ENCODE assay signal across 8 cellular contexts in the genomic region with DNA sequence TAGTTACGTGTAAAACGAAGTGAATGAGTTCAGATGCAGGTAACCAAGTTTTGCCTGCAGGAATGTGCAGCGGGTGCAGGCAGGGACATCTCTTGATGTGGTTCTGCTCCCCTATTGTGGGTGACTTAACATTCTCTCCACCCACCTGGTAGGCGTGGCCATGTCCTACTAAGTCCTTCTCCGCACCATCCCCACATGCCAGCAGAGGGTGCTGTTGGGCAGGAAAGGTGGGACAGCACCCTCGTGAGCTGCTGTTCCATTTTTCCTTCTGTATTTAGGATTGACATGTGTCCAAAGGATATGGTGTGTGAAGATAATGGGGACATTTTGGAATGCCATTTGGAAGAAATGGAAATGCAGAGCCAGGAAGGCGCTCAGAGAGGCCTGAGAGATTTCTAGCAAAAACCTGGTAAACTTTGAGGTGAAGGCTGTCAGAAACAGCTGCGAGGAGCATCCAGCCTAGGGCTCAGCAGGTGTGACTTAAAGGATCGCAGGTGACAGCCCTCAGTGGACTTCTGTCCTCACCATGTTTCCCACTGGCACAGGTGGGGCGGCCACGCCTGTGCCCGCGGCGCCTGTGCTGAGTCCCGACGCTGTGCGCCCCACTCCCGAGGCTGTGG. TPM values are rescaled to one million over a fixed set of nuclear protein-coding genes. Genes with fewer than 3 reads are reported as not detected.
A peak's percentile ranks its signal among the peaks of the same experiment; 100 is the strongest.
DNase-seq lines count a peak whose midpoint lies in the region; TF ChIP-seq lines count a peak whose summit lies in the region.

No MANE protein-coding gene starts in this region.

- peak; percentile 100 for DNase-seq in COLO668 (lab: John Stamatoyannopoulos, UW; ENCODE audit: unreplicated experiment)
- DNase-seq in GM20000 (ENCODE audit: low spot score) = peak; percentile 96
- peak; percentile 62 for DNase-seq in HS-27A (ENCODE audit: low read depth)
- DNase-seq in NK-92 (lab: John Stamatoyannopoulos, UW; ENCODE audit: unreplicated experiment) = peak; percentile 68
- peak; percentile 93 for DNase-seq in activated CD8-positive, alpha-beta memory T cell treated with anti-CD3 and anti-CD28 coated beads for 4 hours (ENCODE audit: low read depth in 2 of 2)
- peak; percentile 99 for DNase-seq in endodermal cell
- DNase-seq in mesenchymal stem cell = peak; percentile 90
- DNase-seq in stimulated activated CD8-positive, alpha-beta memory T cell treated with anti-CD3 and anti-CD28 coated beads, Interleukin-12 subunit alpha, Interleukin-12 subunit beta, amount 100 ng/mL, for 1 hour (ENCODE audit: low read depth) = peak; percentile 97

- peaks cover 1% of the 10 kb centered on the region for H3K79me1 ChIP-seq in mesenchymal stem cell (replicated peaks; ENCODE audit: low read length, poor library complexity, severe bottlenecking)

- H3K4me3 ChIP-seq in endodermal cell (ENCODE audit: low read length) = peak overlapping the region; percentile 78
- H3K4me3 ChIP-seq in mesenchymal stem cell (ENCODE audit: insufficient read depth in 1 of 2, low read depth in 1 of 2, low read length in 2 of 2) = peak overlapping the region; percentile 56 to 68

- WGBS in endodermal cell (ENCODE audit: insufficient coverage in 1 of 2, insufficient read length in 1 of 2), 2 experiments = 3 to 6% methylated on average over 6 to 18 of the region's 18 CpGs
- WGBS in mesenchymal stem cell = 1% methylated on average over 18 of the region's 18 CpGs

- H2BK5ac ChIP-seq in mesenchymal stem cell (ENCODE audit: low read depth, low read length, poor library complexity, severe bottlenecking) = no peak overlapping the region

- H4K91ac ChIP-seq in mesenchymal stem cell (ENCODE audit: low read length) = no peak overlapping the region

- H3K27ac ChIP-seq in endodermal cell (ENCODE audit: low read depth, low read length) = no peak overlapping the region
- H3K27ac ChIP-seq in mesenchymal stem cell (ENCODE audit: low read length, poor library complexity, severe bottlenecking) = no peak overlapping the region

- peak overlapping the region in 1 of 2 experiments; percentile 52 for H3K18ac ChIP-seq in mesenchymal stem cell (ENCODE audit: low read depth in 1 of 2, low read length in 2 of 2)

- H3K27me3 ChIP-seq in endodermal cell (ENCODE audit: control insufficient read depth, insufficient read depth, low read length, poor library complexity, severe bottlenecking) (no peaks in the 10 kb centered on the region), mesenchymal stem cell (ENCODE audit: control insufficient read depth in 1 of 2, insufficient read depth in 1 of 2, low read length in 2 of 2) (peaks cover 30 to 68% of the 10 kb centered on the region in 2 experiments)

- H2BK15ac ChIP-seq in mesenchymal stem cell (ENCODE audit: low read depth, poor library complexity, severe bottlenecking) = no peak overlapping the region

- H2BK120ac ChIP-seq in mesenchymal stem cell (ENCODE audit: low read depth, low read length) = no peak overlapping the region

- H3K23ac ChIP-seq in mesenchymal stem cell (ENCODE audit: low read length in 2 of 2) = peak overlapping the region in 1 of 2 experiments; percentile 36

- peaks cover 5% of the 10 kb centered on the region for H3K27me3 Mint-ChIP-seq in endodermal cell (ENCODE audit: insufficient read depth)

- H3K9ac ChIP-seq in endodermal cell (ENCODE audit: extremely low read depth, low read length, poor library complexity, severe bottlenecking) (no peak overlapping the region), mesenchymal stem cell (ENCODE audit: low read length) (peak overlapping the region; percentile 36)

- peak overlapping the region; percentile 68 for H2AFZ ChIP-seq in mesenchymal stem cell (ENCODE audit: low read depth, low read length)

- H3K14ac ChIP-seq in mesenchymal stem cell (ENCODE audit: low read length in 2 of 2) = peak overlapping the region in 1 of 2 experiments; percentile 41

- TF ChIP-seq CTCF in GM20000 (IDR thresholded peaks at IDR 0.05; ENCODE audit: extremely low read depth, missing control alignments) (peak; percentile 95), endodermal cell (conservative IDR thresholded peaks at IDR 0.05) (peak; percentile 99)

- peak overlapping the region; percentile 51 for H3K4me3 Mint-ChIP-seq in endodermal cell

- H3K36me3 Mint-ChIP-seq in endodermal cell (ENCODE audit: low read depth) = peaks cover under 1% of the 10 kb centered on the region

- H2AK5ac ChIP-seq in mesenchymal stem cell (ENCODE audit: low read length, severe bottlenecking) = no peak overlapping the region

- no peak overlapping the region for H3K27ac Mint-ChIP-seq in endodermal cell

- no peak overlapping the region for H3K4ac ChIP-seq in mesenchymal stem cell (ENCODE audit: low read depth in 1 of 2, low read length in 2 of 2)

- H3K4me1 ChIP-seq in endodermal cell (ENCODE audit: control insufficient read depth, insufficient read depth, low read length) = peaks cover 7% of the 10 kb centered on the region
- peaks cover 14% of the 10 kb centered on the region for H3K4me1 ChIP-seq in mesenchymal stem cell (ENCODE audit: control insufficient read depth, insufficient read depth, low read depth, low read length)

- H3K9me3 Mint-ChIP-seq in endodermal cell = peaks cover 11% of the 10 kb centered on the region

- H3K36me3 ChIP-seq in endodermal cell (ENCODE audit: control insufficient read depth, insufficient read depth, low read length) = no peaks in the 10 kb centered on the region
- no peaks in the 10 kb centered on the region for H3K36me3 ChIP-seq in mesenchymal stem cell (ENCODE audit: control insufficient read depth in 1 of 2, insufficient read depth in 2 of 2, low read depth in 1 of 2, low read length in 2 of 2)

- peak overlapping the region in 1 of 2 experiments; percentile 37 for H2BK12ac ChIP-seq in mesenchymal stem cell (ENCODE audit: low read length in 2 of 2)

- peaks cover 11% of the 10 kb centered on the region for H3K4me1 Mint-ChIP-seq in endodermal cell

- H3K4me2 ChIP-seq in mesenchymal stem cell (ENCODE audit: low read length, poor library complexity, severe bottlenecking) = peak overlapping the region; percentile 99

- no peak overlapping the region for H4K8ac ChIP-seq in mesenchymal stem cell (ENCODE audit: low read length)

- H3K9me3 ChIP-seq in endodermal cell (ENCODE audit: control insufficient read depth, low read length) (peaks cover 4% of the 10 kb centered on the region), mesenchymal stem cell (ENCODE audit: control insufficient read depth, low read length) (no peaks in the 10 kb centered on the region)

RNA-seq across cellular contexts. Expression of gene MCF2L, which starts 26.2 kb away (rescaled TPM):
- total RNA-seq in endodermal cell = 10 to 100 TPM; 48.0 to 49.9 TPM
- polyA plus RNA-seq in endodermal cell (2013, experiment 1 of 2) = 29.6 TPM
- 27.9 TPM for polyA plus RNA-seq in endodermal cell (2013, experiment 2 of 2)
- 0.22 TPM for polyA plus RNA-seq in mesenchymal stem cell (2013, experiment 1 of 2)
- 0.07 TPM for polyA plus RNA-seq in mesenchymal stem cell (2013, experiment 2 of 2)
